Comparison of ENCODE assay signal across 19 cellular contexts in genomic region chr19:48676887-48677286, GRCh38. TPM values are rescaled to one million over a fixed set of nuclear protein-coding genes. Genes with fewer than 3 reads are reported as not detected.
DNase-seq lines count a peak whose midpoint lies in the region; ATAC-seq and TF ChIP-seq lines count a peak whose summit lies in the region.
"Had no signal": no experiment of that assay in that cellular context is flagged by ENCODE, and none has a peak within 500 bp of the region (broad histone marks: within the 10 kb centered on the region; RNA-seq: fewer than 3 reads in every experiment).

No MANE protein-coding gene starts in this region.

- H3K36me3 ChIP-seq in esophagus squamous epithelium (no peaks in the 10 kb centered on the region), smooth muscle cell (ENCODE audit: low read depth) (no peaks in the 10 kb centered on the region)
- H3K36me3 ChIP-seq: BE2C had no signal

- no peaks in the 10 kb centered on the region for H3K27me3 Mint-ChIP-seq in T-helper 17 cell
- H3K27me3 Mint-ChIP-seq: CD4-positive, alpha-beta memory T cell had no signal

- H3K27ac Mint-ChIP-seq in T-helper 17 cell: peak overlapping the region; percentile 63
- H3K27ac Mint-ChIP-seq: CD4-positive, alpha-beta memory T cell; GM23338 had no signal

- H3K4me3 ChIP-seq in esophagus squamous epithelium: no peak overlapping the region
- no peak overlapping the region for H3K4me3 ChIP-seq in smooth muscle cell
- H3K4me3 ChIP-seq: GM23338 had no signal

- no peaks in the 10 kb centered on the region for H3F3A ChIP-seq in smooth muscle cell (ENCODE audit: low read depth)

- H3K27ac ChIP-seq in esophagus squamous epithelium: peak overlapping the region; percentile 54 to 74 (median 67)
- peak overlapping the region; percentile 11 for H3K27ac ChIP-seq in smooth muscle cell (ENCODE audit: low read depth)

- intact Hi-C loops in esophagus squamous epithelium (cut with DNase I): no loop called here

- H3K79me2 ChIP-seq in smooth muscle cell (ENCODE audit: low read depth): no peaks in the 10 kb centered on the region

- 69 to 74% methylated on average over 12 to 13 of the region's 13 CpGs for WGBS in esophagus squamous epithelium, 2 donors
- 77% methylated on average over 12 of the region's 13 CpGs for WGBS in smooth muscle cell (ENCODE audit: low lambda C conversion rate)

- H3K4me1 ChIP-seq in esophagus squamous epithelium (peaks cover 0 to 30% (median 8%) of the 10 kb centered on the region in 3 donors), smooth muscle cell (ENCODE audit: low read depth) (peaks cover 7% of the 10 kb centered on the region)

- TF ChIP-seq CTCF in esophagus squamous epithelium (IDR thresholded peaks at IDR 0.05) (no peak), smooth muscle cell (IDR thresholded peaks at IDR 0.05; ENCODE audit: borderline replicate concordance, insufficient read depth, poor library complexity, severe bottlenecking) (no peak)

- H3K9ac ChIP-seq in smooth muscle cell (ENCODE audit: low read depth): no peak overlapping the region

- no peak overlapping the region for H3K4me3 Mint-ChIP-seq in T-helper 17 cell
- H3K4me3 Mint-ChIP-seq: CD4-positive, alpha-beta memory T cell; GM23338 had no signal

- ATAC-seq in T-helper 17 cell (no peak), HG03039 (IDR thresholded peaks at IDR 0.05; ENCODE audit: unreplicated experiment) (no peak)
- ATAC-seq: GM23338, SK-N-SH treated with all-trans-retinoic acid at 6 μM for 48 hours had no signal

- H3K36me3 Mint-ChIP-seq in T-helper 17 cell (ENCODE audit: low read depth): no peaks in the 10 kb centered on the region
- H3K36me3 Mint-ChIP-seq: CD4-positive, alpha-beta memory T cell had no signal

- H3K27me3 ChIP-seq in esophagus squamous epithelium (no peaks in the 10 kb centered on the region), smooth muscle cell (ENCODE audit: low read depth) (no peaks in the 10 kb centered on the region)
- H3K27me3 ChIP-seq: BE2C had no signal

- H4K20me1 ChIP-seq in smooth muscle cell (ENCODE audit: low read depth): peaks cover 5% of the 10 kb centered on the region

- DNase-seq in NCI-H69 (lab: John Stamatoyannopoulos, UW): peak; percentile 73
- DNase-seq in T-helper 17 cell: no peak
- no peak for DNase-seq in esophagus squamous epithelium (lab: John Stamatoyannopoulos, UW)
- no peak for DNase-seq in smooth muscle cell (lab: John Stamatoyannopoulos, UW; ENCODE audit: unreplicated experiment)
- no peak for DNase-seq in SKM-1 (lab: John Stamatoyannopoulos, UW; ENCODE audit: unreplicated experiment)
- no peak for DNase-seq in SIG-M5 treated with dmso at 0.1 percent for 504 hours (lab: John Stamatoyannopoulos, UW; ENCODE audit: unreplicated experiment)
- no peak for DNase-seq in NCI-H2081 treated with DMSO at 0.1 percent for 48 hours (lab: John Stamatoyannopoulos, UW)
- DNase-seq: BE2C; CD4-positive, alpha-beta memory T cell; MM.1S; NCI-H1105; NCI-H187 treated with DMSO at 0.1 percent for 48 hours; NCI-H226; NCI-H526; Right ventricle myocardium superior had no signal

- H2AFZ ChIP-seq in smooth muscle cell (ENCODE audit: low read depth): no peak overlapping the region
- H2AFZ ChIP-seq: GM23338 had no signal

- H3K9me3 ChIP-seq in T-helper 17 cell (ENCODE audit: control insufficient read depth, low read length, poor library complexity, severe bottlenecking): no peaks in the 10 kb centered on the region
- no peaks in the 10 kb centered on the region for H3K9me3 ChIP-seq in esophagus squamous epithelium
- H3K9me3 ChIP-seq in smooth muscle cell (replicated peaks; ENCODE audit: low read depth): no peaks in the 10 kb centered on the region
- H3K9me3 ChIP-seq: BE2C had no signal

- no peak for TF ChIP-seq POLR2A in esophagus squamous epithelium (IDR thresholded peaks at IDR 0.05)

- H3K4me2 ChIP-seq in smooth muscle cell: no peak overlapping the region
- H3K4me2 ChIP-seq: GM23338 had no signal

- peaks cover 6% of the 10 kb centered on the region for H3K4me1 Mint-ChIP-seq in T-helper 17 cell

RNA-seq across cellular contexts. Expression of gene NTN5, which starts 4.1 kb away (rescaled TPM):
- total RNA-seq in T-helper 17 cell (1 to 10 TPM; 2.8 to 3.4 TPM), esophagus squamous epithelium (under 1 TPM in 1 of 4 donors, not detected in 3; 0.57 TPM), smooth muscle cell (not detected in 2 replicates)
- 0.22 TPM in 1 of 2 replicates, not detected in the other for polyA plus RNA-seq in smooth muscle cell
- total RNA-seq: Daoy, Right ventricle myocardium superior had no signal

RNA-seq across cellular contexts. Expression of gene FUT2, which starts 18.9 kb away (rescaled TPM):
- total RNA-seq in T-helper 17 cell: not detected
- total RNA-seq in esophagus squamous epithelium: 100 to 1,000 TPM in 1 of 4 donors, 10 to 100 TPM in 3; 12.2 to 125 (median 38.5) TPM
- 0.27 and 1.1 TPM in 2 replicates for total RNA-seq in smooth muscle cell
- 0.18 and 0.54 TPM in 2 replicates for polyA plus RNA-seq in smooth muscle cell
- total RNA-seq: CD4-positive, alpha-beta memory T cell; Daoy; Right ventricle myocardium superior had no signal

RNA-seq across cellular contexts. Expression of gene CA11, which starts 30.9 kb away (rescaled TPM):
- 1 to 10 TPM; 7.4 to 9.6 TPM for total RNA-seq in T-helper 17 cell
- total RNA-seq in esophagus squamous epithelium: 1 to 10 TPM; 1.4 to 6.9 (median 5.2) TPM
- 0.09 and 1.7 TPM in 2 replicates for total RNA-seq in smooth muscle cell
- 6.9 and 9.5 TPM in 2 replicates for polyA plus RNA-seq in smooth muscle cell
- total RNA-seq: Daoy had no signal

RNA-seq across cellular contexts. Expression of gene DBP, which starts 39.7 kb away (rescaled TPM):
- total RNA-seq in T-helper 17 cell (10 to 100 TPM; 29.7 to 38.2 TPM), esophagus squamous epithelium (10 to 100 TPM in 3 of 4 donors, 1 to 10 TPM in 1; 4.2 to 16.2 (median 11.7) TPM), smooth muscle cell (3.5 and 4.5 TPM in 2 replicates)
- polyA plus RNA-seq in smooth muscle cell: 6.9 and 11.3 TPM in 2 replicates

RNA-seq across cellular contexts. Expression of gene MAMSTR, which starts 42.6 kb away (rescaled TPM):
- total RNA-seq in T-helper 17 cell: under 1 TPM; 0.42 to 0.60 TPM
- 1 to 10 TPM in 1 of 4 donors, under 1 TPM in 1, not detected in 2; 0.57 to 2.0 TPM for total RNA-seq in esophagus squamous epithelium
- total RNA-seq in smooth muscle cell: 0.22 and 0.58 TPM in 2 replicates
- 3.2 and 3.9 TPM in 2 replicates for polyA plus RNA-seq in smooth muscle cell
